Comparison of ENCODE assay signal across 37 cellular contexts in the genomic region with DNA sequence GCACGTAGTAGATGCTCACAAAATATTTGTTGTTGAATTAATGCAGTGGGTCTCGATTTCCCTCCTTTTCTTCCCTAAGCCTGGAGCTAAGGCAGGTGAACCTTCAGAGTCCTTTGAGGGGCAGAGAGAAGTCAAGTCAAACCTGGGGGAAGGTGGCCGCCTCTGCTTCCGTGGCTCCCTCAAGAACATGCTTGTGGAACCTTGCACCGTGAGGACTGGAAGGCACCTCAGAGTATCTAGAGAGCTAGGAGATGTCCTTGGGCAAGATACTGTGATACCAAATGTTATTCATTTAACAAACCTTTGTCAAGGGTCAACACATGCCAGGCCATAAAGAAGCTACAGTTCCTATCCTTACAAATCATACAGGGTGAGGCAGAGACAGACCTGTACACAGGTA. TPM values are rescaled to one million over a fixed set of nuclear protein-coding genes. Genes with fewer than 3 reads are reported as not detected.
"Had no signal": no experiment of that assay in that cellular context is flagged by ENCODE, and none has a peak within 500 bp of the region (broad histone marks: within the 10 kb centered on the region; RNA-seq: fewer than 3 reads in every experiment).

No MANE protein-coding gene starts in this region.

- H3K4me3 ChIP-seq: adrenal gland, body of pancreas, breast epithelium had no signal

- H3K27me3 Mint-ChIP-seq: activated CD4-positive, alpha-beta memory T cell treated with anti-CD3 and anti-CD28 coated beads for 36 hours; activated CD8-positive, alpha-beta T cell treated with anti-CD3 and anti-CD28 coated beads for 36 hours; activated T-helper 17 cell treated with anti-CD3 and anti-CD28 coated beads, Interleukin-2, amount 50 U/mL, for 72 hours; T-cell had no signal

- H3K4me3 Mint-ChIP-seq: activated B cell treated with CpG ODN at 0.5 μM for 24 hours; activated CD4-positive, alpha-beta memory T cell treated with anti-CD3 and anti-CD28 coated beads for 36 hours; activated CD8-positive, alpha-beta T cell treated with anti-CD3 and anti-CD28 coated beads for 36 hours; activated naive CD4-positive, alpha-beta T cell treated with anti-CD3 and anti-CD28 coated beads for 36 hours; activated T-cell treated with anti-CD3 and anti-CD28 coated beads, Interleukin-2, amount 50 U/mL, for 4 hours; activated T-cell treated with anti-CD3 and anti-CD28 coated beads, Interleukin-2, amount 50 U/mL, for 72 hours; activated T-helper 1 cell treated with anti-CD3 and anti-CD28 coated beads, Interleukin-12 subunit alpha, Interleukin-12 subunit beta, Interleukin-2, Interleukin-4 antibody, amounts not matched to agents 30 ng/mL and 10 ng/mL and 1 ng/mL, durations not matched to agents 14 hours and 24 hours and 36 hours; activated T-helper 17 cell treated with anti-CD3 and anti-CD28 coated beads, Interleukin-2, amount 50 U/mL, for 72 hours; T-cell; T-helper 2 cell treated with Interferon-gamma antibody and Interleukin-4, amounts not matched to agents 5 μg/mL and 100 μg/mL, for 36 hours had no signal

- H3K9me3 ChIP-seq: adrenal gland, body of pancreas, breast epithelium had no signal

- DNase-seq: activated B cell treated with CpG ODN at 0.5 μM for 24 hours; activated CD4-positive, alpha-beta memory T cell treated with anti-CD3 and anti-CD28 coated beads for 36 hours; activated CD4-positive, alpha-beta T cell treated with anti-CD3 and anti-CD28 coated beads for 4 hours; activated CD4-positive, alpha-beta T cell treated with anti-CD3 and anti-CD28 coated beads, Interleukin-2, amount 50 U/mL, for 1 hour; activated CD4-positive, alpha-beta T cell treated with anti-CD3 and anti-CD28 coated beads, Interleukin-2, amount 50 U/mL, for 4 hours; activated CD4-positive, CD25-positive, alpha-beta regulatory T cell treated with anti-CD3 and anti-CD28 coated beads, Interleukin-2, amount 50 U/mL, for 72 hours; activated CD8-positive, alpha-beta memory T cell treated with anti-CD3 and anti-CD28 coated beads, Interleukin-2, amount 50 U/mL, for 4 hours; activated CD8-positive, alpha-beta T cell treated with anti-CD3 and anti-CD28 coated beads for 36 hours; activated effector memory CD4-positive, alpha-beta T cell treated with anti-CD3 and anti-CD28 coated beads, Interleukin-2, amount 50 U/mL, for 16 hours; activated gamma-delta T cell treated with Interleukin-2 at 50 U/mL for 16 hours; activated naive CD4-positive, alpha-beta T cell; activated naive CD4-positive, alpha-beta T cell treated with anti-CD3 and anti-CD28 coated beads for 36 hours; activated naive CD4-positive, alpha-beta T cell treated with anti-CD3 and anti-CD28 coated beads, Interleukin-2, amount 50 U/mL, for 16 hours; activated T-cell treated with anti-CD3 and anti-CD28 coated beads for 4 hours; activated T-cell treated with anti-CD3 and anti-CD28 coated beads, Interleukin-2, amount 50 U/mL, for 1 hour; activated T-cell treated with anti-CD3 and anti-CD28 coated beads, Interleukin-2, amount 50 U/mL, for 4 hours; activated T-cell treated with anti-CD3 and anti-CD28 coated beads, Interleukin-2, amount 50 U/mL, for 72 hours; adrenal gland; amniotic stem cell; aorta; body of pancreas; brain microvascular endothelial cell; central memory CD4-positive, alpha-beta T cell; T-cell; T-helper 2 cell; T-helper 9 cell had no signal

- H3K27ac Mint-ChIP-seq: activated B cell treated with CpG ODN at 0.5 μM for 24 hours; activated CD4-positive, alpha-beta memory T cell treated with anti-CD3 and anti-CD28 coated beads for 36 hours; activated CD8-positive, alpha-beta T cell treated with anti-CD3 and anti-CD28 coated beads for 36 hours; activated naive CD4-positive, alpha-beta T cell treated with anti-CD3 and anti-CD28 coated beads for 36 hours; activated naive CD4-positive, alpha-beta T cell treated with anti-CD3 and anti-CD28 coated beads, Interleukin-2, amount 50 U/mL, for 72 hours; activated T-cell treated with anti-CD3 and anti-CD28 coated beads, Interleukin-2, amount 50 U/mL, for 72 hours; activated T-helper 1 cell treated with anti-CD3 and anti-CD28 coated beads, Interleukin-12 subunit alpha, Interleukin-12 subunit beta, Interleukin-2, Interleukin-4 antibody, amounts not matched to agents 30 ng/mL and 10 ng/mL and 1 ng/mL, durations not matched to agents 14 hours and 24 hours and 36 hours; activated T-helper 17 cell treated with anti-CD3 and anti-CD28 coated beads, Interleukin-2, amount 50 U/mL, for 72 hours; T-cell; T-helper 2 cell treated with Interferon-gamma antibody and Interleukin-4, amounts not matched to agents 5 μg/mL and 100 μg/mL, for 36 hours had no signal

- H3K36me3 ChIP-seq: adrenal gland, brain microvascular endothelial cell, breast epithelium had no signal

- H3K9me3 Mint-ChIP-seq: activated B cell treated with CpG ODN at 0.5 μM for 24 hours; activated CD4-positive, alpha-beta memory T cell treated with anti-CD3 and anti-CD28 coated beads for 36 hours; activated CD8-positive, alpha-beta T cell treated with anti-CD3 and anti-CD28 coated beads for 36 hours; activated naive CD4-positive, alpha-beta T cell treated with anti-CD3 and anti-CD28 coated beads for 36 hours; activated naive CD4-positive, alpha-beta T cell treated with anti-CD3 and anti-CD28 coated beads, Interleukin-2, amount 50 U/mL, for 72 hours; activated T-cell treated with anti-CD3 and anti-CD28 coated beads, Interleukin-2, amount 50 U/mL, for 4 hours; activated T-cell treated with anti-CD3 and anti-CD28 coated beads, Interleukin-2, amount 50 U/mL, for 72 hours; activated T-helper 1 cell treated with anti-CD3 and anti-CD28 coated beads, Interleukin-12 subunit alpha, Interleukin-12 subunit beta, Interleukin-2, Interleukin-4 antibody, amounts not matched to agents 30 ng/mL and 10 ng/mL and 1 ng/mL, durations not matched to agents 14 hours and 24 hours and 36 hours; activated T-helper 17 cell treated with anti-CD3 and anti-CD28 coated beads, Interleukin-2, amount 50 U/mL, for 72 hours; T-cell; T-helper 2 cell treated with Interferon-gamma antibody and Interleukin-4, amounts not matched to agents 5 μg/mL and 100 μg/mL, for 36 hours had no signal

- H3K27me3 ChIP-seq: adrenal gland, body of pancreas, breast epithelium had no signal

- H3K4me1 Mint-ChIP-seq: activated B cell treated with CpG ODN at 0.5 μM for 24 hours; activated T-helper 17 cell treated with anti-CD3 and anti-CD28 coated beads, Interleukin-2, amount 50 U/mL, for 72 hours; T-cell had no signal

- ATAC-seq: activated CD8-positive, alpha-beta T cell treated with anti-CD3 and anti-CD28 coated beads for 36 hours; activated naive CD4-positive, alpha-beta T cell treated with anti-CD3 and anti-CD28 coated beads, Interleukin-2, amount 50 U/mL, for 72 hours; activated T-cell treated with anti-CD3 and anti-CD28 coated beads, Interleukin-2, amount 50 U/mL, for 4 hours; activated T-cell treated with anti-CD3 and anti-CD28 coated beads, Interleukin-2, amount 50 U/mL, for 72 hours; activated T-helper 17 cell treated with anti-CD3 and anti-CD28 coated beads, Interleukin-2, amount 50 U/mL, for 72 hours; T-cell had no signal

- FAIRE-seq: astrocyte, colon, TTC549 had no signal

- H3K27ac ChIP-seq: adrenal gland, body of pancreas, brain microvascular endothelial cell, breast epithelium, VCaP had no signal

- H3K36me3 Mint-ChIP-seq: activated naive CD4-positive, alpha-beta T cell treated with anti-CD3 and anti-CD28 coated beads, Interleukin-2, amount 50 U/mL, for 72 hours had no signal

- H3K4me1 ChIP-seq: adrenal gland, body of pancreas, breast epithelium had no signal

RNA-seq across cellular contexts. Expression of a gene that starts 38.3 kb away (rescaled TPM):
- total RNA-seq: activated B cell treated with CpG ODN at 0.5 μM for 24 hours, aorta had no signal

RNA-seq across cellular contexts. Expression of a gene that starts 42.0 kb away (rescaled TPM):
- total RNA-seq: activated B cell treated with CpG ODN at 0.5 μM for 24 hours; activated CD4-positive, alpha-beta memory T cell treated with anti-CD3 and anti-CD28 coated beads for 36 hours; activated CD8-positive, alpha-beta memory T cell treated with anti-CD3 and anti-CD28 coated beads for 36 hours; activated CD8-positive, alpha-beta T cell treated with anti-CD3 and anti-CD28 coated beads for 36 hours; activated naive CD4-positive, alpha-beta T cell treated with anti-CD3 and anti-CD28 coated beads for 36 hours; activated naive CD4-positive, alpha-beta T cell treated with anti-CD3 and anti-CD28 coated beads, Interleukin-2, amount 50 U/mL, for 72 hours; activated T-cell treated with anti-CD3 and anti-CD28 coated beads, Interleukin-2, amount 50 U/mL, for 4 hours; activated T-helper 1 cell treated with anti-CD3 and anti-CD28 coated beads, Interleukin-12 subunit alpha, Interleukin-12 subunit beta, Interleukin-2, Interleukin-4 antibody, amounts not matched to agents 30 ng/mL and 10 ng/mL and 1 ng/mL, durations not matched to agents 14 hours and 24 hours and 36 hours; activated T-helper 17 cell treated with anti-CD3 and anti-CD28 coated beads, Interleukin-2, amount 50 U/mL, for 72 hours; body of pancreas; T-cell; T-helper 1 cell treated with Interleukin-12 subunit alpha and Interleukin-12 subunit beta and Interleukin-4 antibody, amounts not matched to agents 30 ng/mL and 1 ng/mL, for 36 hours had no signal
